9 cellular contexts compared by ENCODE assay signal in the genomic region with DNA sequence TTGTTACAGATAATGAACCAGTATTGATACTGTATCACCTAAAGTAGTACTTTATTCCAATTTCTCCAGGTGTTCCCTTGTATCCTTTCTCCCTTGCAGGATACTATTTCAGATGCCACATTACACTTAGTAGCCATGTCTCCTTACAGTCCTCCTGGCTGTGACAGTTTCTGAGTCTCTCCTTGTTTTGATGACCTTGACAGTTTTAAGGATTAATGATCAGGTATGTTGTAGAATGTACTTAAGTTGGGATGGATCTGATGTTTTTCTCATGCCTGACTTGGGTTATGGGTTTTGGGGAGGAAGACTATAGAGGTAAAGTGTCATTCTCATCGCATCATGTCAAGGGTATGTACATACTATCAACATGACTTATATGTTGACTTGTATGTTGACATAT.
"Had no signal": no experiment of that assay in that cellular context is flagged by ENCODE, and none has a peak within 500 bp of the region (broad histone marks: within the 10 kb centered on the region; RNA-seq: fewer than 3 reads in every experiment).

No MANE protein-coding gene starts in this region.

- H3K27ac ChIP-seq: HL-60, KMS-11 had no signal

- H3K27ac Mint-ChIP-seq: GM23338, H9 had no signal

- H3K4me3 ChIP-seq: GM23338 had no signal

- DNase-seq: H9, HCEC 1CT, IMR-90, Karpas-422 had no signal

- H2AFZ ChIP-seq: GM23338 had no signal

- FAIRE-seq: H1, H54 had no signal

- H3K9me3 Mint-ChIP-seq: GM23338 had no signal

- H3K9ac ChIP-seq: KMS-11 had no signal

- H3K4me2 ChIP-seq: GM23338, KMS-11 had no signal

- H3K4me3 Mint-ChIP-seq: GM23338, H9 had no signal

- ATAC-seq: GM23338 had no signal
